ENCODE assay signal across 1 cellular context in genomic region chr1:167563579-167564246, GRCh38.
TF ChIP-seq lines count a peak whose summit lies in the region.

No MANE protein-coding gene starts in this region.

TF ChIP-seq in K562, 482 proteins besides CTCF, POLR2A, EP300 and RAD21 (continued from another document):
- TF ChIP-seq, protein P1, sequence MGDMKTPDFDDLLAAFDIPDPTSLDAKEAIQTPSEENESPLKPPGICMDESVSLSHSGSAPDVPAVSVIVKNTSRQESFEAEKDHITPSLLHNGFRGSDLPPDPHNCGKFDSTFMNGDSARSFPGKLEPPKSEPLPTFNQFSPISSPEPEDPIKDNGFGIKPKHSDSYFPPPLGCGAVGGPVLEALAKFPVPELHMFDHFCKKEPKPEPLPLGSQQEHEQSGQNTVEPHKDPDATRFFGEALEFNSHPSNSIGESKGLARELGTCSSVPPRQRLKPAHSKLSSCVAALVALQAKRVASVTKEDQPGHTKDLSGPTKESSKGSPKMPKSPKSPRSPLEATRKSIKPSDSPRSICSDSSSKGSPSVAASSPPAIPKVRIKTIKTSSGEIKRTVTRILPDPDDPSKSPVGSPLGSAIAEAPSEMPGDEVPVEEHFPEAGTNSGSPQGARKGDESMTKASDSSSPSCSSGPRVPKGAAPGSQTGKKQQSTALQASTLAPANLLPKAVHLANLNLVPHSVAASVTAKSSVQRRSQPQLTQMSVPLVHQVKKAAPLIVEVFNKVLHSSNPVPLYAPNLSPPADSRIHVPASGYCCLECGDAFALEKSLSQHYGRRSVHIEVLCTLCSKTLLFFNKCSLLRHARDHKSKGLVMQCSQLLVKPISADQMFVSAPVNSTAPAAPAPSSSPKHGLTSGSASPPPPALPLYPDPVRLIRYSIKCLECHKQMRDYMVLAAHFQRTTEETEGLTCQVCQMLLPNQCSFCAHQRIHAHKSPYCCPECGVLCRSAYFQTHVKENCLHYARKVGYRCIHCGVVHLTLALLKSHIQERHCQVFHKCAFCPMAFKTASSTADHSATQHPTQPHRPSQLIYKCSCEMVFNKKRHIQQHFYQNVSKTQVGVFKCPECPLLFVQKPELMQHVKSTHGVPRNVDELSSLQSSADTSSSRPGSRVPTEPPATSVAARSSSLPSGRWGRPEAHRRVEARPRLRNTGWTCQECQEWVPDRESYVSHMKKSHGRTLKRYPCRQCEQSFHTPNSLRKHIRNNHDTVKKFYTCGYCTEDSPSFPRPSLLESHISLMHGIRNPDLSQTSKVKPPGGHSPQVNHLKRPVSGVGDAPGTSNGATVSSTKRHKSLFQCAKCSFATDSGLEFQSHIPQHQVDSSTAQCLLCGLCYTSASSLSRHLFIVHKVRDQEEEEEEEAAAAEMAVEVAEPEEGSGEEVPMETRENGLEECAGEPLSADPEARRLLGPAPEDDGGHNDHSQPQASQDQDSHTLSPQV (IDR thresholded peaks at IDR 0.05) = no peak
- TF ChIP-seq JUND (IDR thresholded peaks at IDR 0.05; ENCODE audit: borderline replicate concordance, low read depth, low read length) (peak; percentile 61), JUND (tag; IDR thresholded peaks at IDR 0.05; ENCODE audit: borderline replicate concordance, low read depth, low read length) (peak; percentile 69; the same call in 1 of the 3 replicates), ZNF134 (CRISPR knock-in tag; conservative IDR thresholded peaks at IDR 0.05) (no peak), NRF1 (conservative IDR thresholded peaks at IDR 0.05 in 1 of 2, IDR thresholded peaks at IDR 0.05 in 1 of 2) (peak; percentile 57 to 59; a peak in 3 of 4 replicates), NFIC (IDR thresholded peaks at IDR 0.05) (peak; percentile 99), ATF3 (IDR thresholded peaks at IDR 0.05) (peak; percentile 49; the same call in 1 of the 2 replicates), ATF3 (CRISPR knock-in tag; conservative IDR thresholded peaks at IDR 0.05) (no peak)
- TF ChIP-seq, protein P2, sequence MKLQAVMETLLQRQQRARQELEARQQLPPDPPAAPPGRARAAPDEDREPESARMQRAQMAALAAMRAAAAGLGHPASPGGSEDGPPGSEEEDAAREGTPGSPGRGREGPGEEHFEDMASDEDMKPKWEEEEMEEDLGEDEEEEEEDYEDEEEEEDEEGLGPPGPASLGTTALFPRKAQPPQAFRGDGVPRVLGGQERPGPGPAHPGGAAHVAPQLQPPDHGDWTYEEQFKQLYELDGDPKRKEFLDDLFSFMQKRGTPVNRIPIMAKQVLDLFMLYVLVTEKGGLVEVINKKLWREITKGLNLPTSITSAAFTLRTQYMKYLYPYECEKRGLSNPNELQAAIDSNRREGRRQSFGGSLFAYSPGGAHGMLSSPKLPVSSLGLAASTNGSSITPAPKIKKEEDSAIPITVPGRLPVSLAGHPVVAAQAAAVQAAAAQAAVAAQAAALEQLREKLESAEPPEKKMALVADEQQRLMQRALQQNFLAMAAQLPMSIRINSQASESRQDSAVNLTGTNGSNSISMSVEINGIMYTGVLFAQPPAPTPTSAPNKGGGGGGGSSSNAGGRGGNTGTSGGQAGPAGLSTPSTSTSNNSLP (IDR thresholded peaks at IDR 0.05; ENCODE audit: borderline replicate concordance, low read depth, low read length) = 0 out of 2 replicates have a peak, but pooled peaks have one; percentile 25
TF ChIP-seq in K562: peak in this region for 27.
